Comparison of ENCODE assay signal across 7 cellular contexts in the genomic region with DNA sequence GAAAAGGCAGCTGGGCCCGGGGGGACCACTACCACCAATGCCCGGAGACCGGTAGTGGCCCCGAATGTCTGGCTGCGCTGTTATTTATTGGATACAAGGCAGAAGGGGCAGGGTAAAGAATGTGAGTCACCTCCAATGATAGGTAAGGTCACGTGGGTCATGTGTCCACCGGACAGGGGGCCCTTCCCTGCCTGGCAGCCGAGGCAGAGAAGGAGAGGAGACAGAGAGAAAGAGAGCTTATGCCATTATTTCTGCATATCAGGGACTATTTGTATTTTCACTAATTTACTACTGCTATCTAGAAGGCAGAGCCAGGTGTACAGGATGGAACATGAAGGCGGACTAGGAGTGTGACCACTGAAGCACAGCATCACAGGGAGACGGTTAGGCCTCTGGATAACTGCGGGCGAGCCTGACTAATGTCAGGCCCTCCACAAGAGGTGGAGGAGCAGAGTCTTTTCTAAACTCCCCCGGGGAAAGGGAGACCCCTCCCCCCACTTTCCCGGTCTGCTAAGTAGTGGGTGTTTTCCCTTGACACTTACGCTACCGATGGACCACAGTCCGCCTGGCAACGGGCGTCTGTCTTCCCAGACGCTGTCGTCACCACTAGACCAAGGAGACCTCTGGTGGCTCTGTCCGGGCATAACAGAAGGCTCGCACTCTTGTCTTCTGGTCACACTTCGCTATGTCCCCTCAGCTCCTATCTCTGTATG. TPM values are rescaled to one million over a fixed set of nuclear protein-coding genes. Genes with fewer than 3 reads are reported as not detected.
DNase-seq lines count a peak whose midpoint lies in the region; TF ChIP-seq lines count a peak whose summit lies in the region.
"Not testable (repeated sequence)": the region's sequence is repeated elsewhere in the genome, so short reads cannot be mapped to it uniquely, and the experiment has no call there.

No MANE protein-coding gene starts in this region.

- not testable (repeated sequence) for H3K9ac ChIP-seq in OCI-LY3 (ENCODE audit: low read length)

- H3K4me1 ChIP-seq in OCI-LY3 (ENCODE audit: low read length) = not testable (repeated sequence)

- H4K20me1 ChIP-seq in OCI-LY3 (ENCODE audit: insufficient read depth, low read length) = not testable (repeated sequence)

- peak; percentile 88 for DNase-seq in ELF-1 (ENCODE audit: low read depth, low spot score)
- peak; percentile 69 for DNase-seq in M059J (ENCODE audit: low read depth)
- DNase-seq in activated CD4-positive, alpha-beta T cell treated with anti-CD3 and anti-CD28 coated beads, Interleukin-2, amount 50 U/mL, for 48 hours = peak; percentile 51 to 58
- DNase-seq in coronary artery (ENCODE audit: low spot score) = not testable (repeated sequence)
- peak; percentile 65 for DNase-seq in iris pigment epithelial cell (ENCODE audit: low read depth)
- DNase-seq in posterior cingulate gyrus = peak; percentile 49 to 95 (median 74)

- intact Hi-C loops in posterior cingulate gyrus (cut with DNase I) = not testable (repeated sequence)

- H3K4me2 ChIP-seq in OCI-LY3 (ENCODE audit: low read length) = peak overlapping the region; percentile 41

- not testable (repeated sequence) for H3K27ac ChIP-seq in OCI-LY3 (ENCODE audit: low read length); coronary artery

- H3K27me3 ChIP-seq in OCI-LY3 (ENCODE audit: low read depth, low read length) = not testable (repeated sequence)

- TF ChIP-seq CTCF in OCI-LY3 (IDR thresholded peaks at IDR 0.05; ENCODE audit: low read depth, low read length) (peak; percentile 52), coronary artery (IDR thresholded peaks at IDR 0.05) (peak; percentile 32)

- H3K9me3 ChIP-seq in OCI-LY3 (ENCODE audit: insufficient read depth, low read length) = not testable (repeated sequence)

- H2AFZ ChIP-seq in OCI-LY3 (ENCODE audit: low read depth, low read length) = not testable (repeated sequence)

- not testable (repeated sequence) for H3K36me3 ChIP-seq in OCI-LY3 (replicated peaks; ENCODE audit: low read depth, low read length)

- not testable (repeated sequence) for H3K4me3 ChIP-seq in OCI-LY3 (ENCODE audit: low read length); coronary artery

- H3K79me2 ChIP-seq in OCI-LY3 (ENCODE audit: low read length) = not testable (repeated sequence)

RNA-seq across cellular contexts. Expression of gene C16orf54, which starts 24.5 kb away (rescaled TPM):
- total RNA-seq in M059J (2014; rRNA removed; shearing (Covaris generic)) = 0.54 and 0.84 TPM in 2 replicates

RNA-seq across cellular contexts. Expression of gene QPRT, which starts 42.3 kb away (rescaled TPM):
- 4.0 and 9.0 TPM in 2 replicates for total RNA-seq in M059J (2014; rRNA removed; shearing (Covaris generic))

RNA-seq across cellular contexts. Expression of gene ZG16, which starts 56.7 kb away (rescaled TPM):
- not detected in 2 replicates for total RNA-seq in M059J (2014; rRNA removed; shearing (Covaris generic))

RNA-seq across cellular contexts. Expression of gene SPN, which starts 58.3 kb away (rescaled TPM):
- total RNA-seq in M059J (2014; rRNA removed; shearing (Covaris generic)) = 1.1 and 1.8 TPM in 2 replicates
